ENCODE assay signal across 1 cellular context in genomic region chr16:4011225-4011939, GRCh38.
TF ChIP-seq lines count a peak whose summit lies in the region.

No MANE protein-coding gene starts in this region.

TF ChIP-seq in H1, 55 proteins besides CTCF, POLR2A, EP300 and RAD21 (continued from another document):
- TF ChIP-seq, protein P1, sequence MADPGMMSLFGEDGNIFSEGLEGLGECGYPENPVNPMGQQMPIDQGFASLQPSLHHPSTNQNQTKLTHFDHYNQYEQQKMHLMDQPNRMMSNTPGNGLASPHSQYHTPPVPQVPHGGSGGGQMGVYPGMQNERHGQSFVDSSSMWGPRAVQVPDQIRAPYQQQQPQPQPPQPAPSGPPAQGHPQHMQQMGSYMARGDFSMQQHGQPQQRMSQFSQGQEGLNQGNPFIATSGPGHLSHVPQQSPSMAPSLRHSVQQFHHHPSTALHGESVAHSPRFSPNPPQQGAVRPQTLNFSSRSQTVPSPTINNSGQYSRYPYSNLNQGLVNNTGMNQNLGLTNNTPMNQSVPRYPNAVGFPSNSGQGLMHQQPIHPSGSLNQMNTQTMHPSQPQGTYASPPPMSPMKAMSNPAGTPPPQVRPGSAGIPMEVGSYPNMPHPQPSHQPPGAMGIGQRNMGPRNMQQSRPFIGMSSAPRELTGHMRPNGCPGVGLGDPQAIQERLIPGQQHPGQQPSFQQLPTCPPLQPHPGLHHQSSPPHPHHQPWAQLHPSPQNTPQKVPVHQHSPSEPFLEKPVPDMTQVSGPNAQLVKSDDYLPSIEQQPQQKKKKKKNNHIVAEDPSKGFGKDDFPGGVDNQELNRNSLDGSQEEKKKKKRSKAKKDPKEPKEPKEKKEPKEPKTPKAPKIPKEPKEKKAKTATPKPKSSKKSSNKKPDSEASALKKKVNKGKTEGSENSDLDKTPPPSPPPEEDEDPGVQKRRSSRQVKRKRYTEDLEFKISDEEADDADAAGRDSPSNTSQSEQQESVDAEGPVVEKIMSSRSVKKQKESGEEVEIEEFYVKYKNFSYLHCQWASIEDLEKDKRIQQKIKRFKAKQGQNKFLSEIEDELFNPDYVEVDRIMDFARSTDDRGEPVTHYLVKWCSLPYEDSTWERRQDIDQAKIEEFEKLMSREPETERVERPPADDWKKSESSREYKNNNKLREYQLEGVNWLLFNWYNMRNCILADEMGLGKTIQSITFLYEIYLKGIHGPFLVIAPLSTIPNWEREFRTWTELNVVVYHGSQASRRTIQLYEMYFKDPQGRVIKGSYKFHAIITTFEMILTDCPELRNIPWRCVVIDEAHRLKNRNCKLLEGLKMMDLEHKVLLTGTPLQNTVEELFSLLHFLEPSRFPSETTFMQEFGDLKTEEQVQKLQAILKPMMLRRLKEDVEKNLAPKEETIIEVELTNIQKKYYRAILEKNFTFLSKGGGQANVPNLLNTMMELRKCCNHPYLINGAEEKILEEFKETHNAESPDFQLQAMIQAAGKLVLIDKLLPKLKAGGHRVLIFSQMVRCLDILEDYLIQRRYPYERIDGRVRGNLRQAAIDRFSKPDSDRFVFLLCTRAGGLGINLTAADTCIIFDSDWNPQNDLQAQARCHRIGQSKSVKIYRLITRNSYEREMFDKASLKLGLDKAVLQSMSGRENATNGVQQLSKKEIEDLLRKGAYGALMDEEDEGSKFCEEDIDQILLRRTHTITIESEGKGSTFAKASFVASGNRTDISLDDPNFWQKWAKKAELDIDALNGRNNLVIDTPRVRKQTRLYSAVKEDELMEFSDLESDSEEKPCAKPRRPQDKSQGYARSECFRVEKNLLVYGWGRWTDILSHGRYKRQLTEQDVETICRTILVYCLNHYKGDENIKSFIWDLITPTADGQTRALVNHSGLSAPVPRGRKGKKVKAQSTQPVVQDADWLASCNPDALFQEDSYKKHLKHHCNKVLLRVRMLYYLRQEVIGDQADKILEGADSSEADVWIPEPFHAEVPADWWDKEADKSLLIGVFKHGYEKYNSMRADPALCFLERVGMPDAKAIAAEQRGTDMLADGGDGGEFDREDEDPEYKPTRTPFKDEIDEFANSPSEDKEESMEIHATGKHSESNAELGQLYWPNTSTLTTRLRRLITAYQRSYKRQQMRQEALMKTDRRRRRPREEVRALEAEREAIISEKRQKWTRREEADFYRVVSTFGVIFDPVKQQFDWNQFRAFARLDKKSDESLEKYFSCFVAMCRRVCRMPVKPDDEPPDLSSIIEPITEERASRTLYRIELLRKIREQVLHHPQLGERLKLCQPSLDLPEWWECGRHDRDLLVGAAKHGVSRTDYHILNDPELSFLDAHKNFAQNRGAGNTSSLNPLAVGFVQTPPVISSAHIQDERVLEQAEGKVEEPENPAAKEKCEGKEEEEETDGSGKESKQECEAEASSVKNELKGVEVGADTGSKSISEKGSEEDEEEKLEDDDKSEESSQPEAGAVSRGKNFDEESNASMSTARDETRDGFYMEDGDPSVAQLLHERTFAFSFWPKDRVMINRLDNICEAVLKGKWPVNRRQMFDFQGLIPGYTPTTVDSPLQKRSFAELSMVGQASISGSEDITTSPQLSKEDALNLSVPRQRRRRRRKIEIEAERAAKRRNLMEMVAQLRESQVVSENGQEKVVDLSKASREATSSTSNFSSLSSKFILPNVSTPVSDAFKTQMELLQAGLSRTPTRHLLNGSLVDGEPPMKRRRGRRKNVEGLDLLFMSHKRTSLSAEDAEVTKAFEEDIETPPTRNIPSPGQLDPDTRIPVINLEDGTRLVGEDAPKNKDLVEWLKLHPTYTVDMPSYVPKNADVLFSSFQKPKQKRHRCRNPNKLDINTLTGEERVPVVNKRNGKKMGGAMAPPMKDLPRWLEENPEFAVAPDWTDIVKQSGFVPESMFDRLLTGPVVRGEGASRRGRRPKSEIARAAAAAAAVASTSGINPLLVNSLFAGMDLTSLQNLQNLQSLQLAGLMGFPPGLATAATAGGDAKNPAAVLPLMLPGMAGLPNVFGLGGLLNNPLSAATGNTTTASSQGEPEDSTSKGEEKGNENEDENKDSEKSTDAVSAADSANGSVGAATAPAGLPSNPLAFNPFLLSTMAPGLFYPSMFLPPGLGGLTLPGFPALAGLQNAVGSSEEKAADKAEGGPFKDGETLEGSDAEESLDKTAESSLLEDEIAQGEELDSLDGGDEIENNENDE (IDR thresholded peaks at IDR 0.05; ENCODE audit: insufficient replicate concordance, low read length) = no peak
- TF ChIP-seq SUZ12 (IDR thresholded peaks at IDR 0.05; ENCODE audit: low read length) (no peak), SP4 (IDR thresholded peaks at IDR 0.05; ENCODE audit: low read length) (no peak), POLR2AphosphoS5 (IDR thresholded peaks at IDR 0.05; ENCODE audit: low read depth, low read length) (no peak), TAF7 (optimal IDR thresholded peaks at IDR 0.05; ENCODE audit: borderline replicate concordance, low read depth, low read length) (no peak), EGR1 (IDR thresholded peaks at IDR 0.05; ENCODE audit: borderline replicate concordance, low read depth, low read length) (no peak), RXRA (IDR thresholded peaks at IDR 0.05; ENCODE audit: insufficient read depth, low read depth, low read length) (no peak), TBP (IDR thresholded peaks at IDR 0.05; ENCODE audit: low read depth, low read length) (no peak), ATF3 (IDR thresholded peaks at IDR 0.05; ENCODE audit: insufficient read depth, low read depth, low read length) (no peak), NRF1 (IDR thresholded peaks at IDR 0.05; ENCODE audit: low read depth, low read length) (no peak)
